In genomic region chr6:148746363-148747144, GRCh38 we compare ENCODE assay signal across 8 cellular contexts. TPM values are rescaled to one million over a fixed set of nuclear protein-coding genes. Genes with fewer than 3 reads are reported as not detected.
A peak's percentile ranks its signal among the peaks of the same experiment; 100 is the strongest.
DNase-seq lines count a peak whose midpoint lies in the region; ATAC-seq and TF ChIP-seq lines count a peak whose summit lies in the region.

Gene UST, plus strand, starts transcription at chr6:148747030. Its CDS starts 401 bp downstream, at chr6:148747431.

- intact Hi-C loops in CD14-positive monocyte (cut with micrococcal nuclease), result loop anchor here in 1 of 2 donors (1.0 to 10.0 kb wide), 3 partner anchors 9 to 201 kb away; no protein-coding TSS in a partner anchor

- H3K36me3 Mint-ChIP-seq in CD14-positive monocyte, result peaks cover 4 to 6% of the 10 kb centered on the region in 2 donors
- no peaks in the 10 kb centered on the region for H3K36me3 Mint-ChIP-seq in T-helper 1 cell treated with Interleukin-12 subunit alpha and Interleukin-12 subunit beta and Interleukin-4 antibody, amounts not matched to agents 30 μg/mL and 1 μg/mL, for 36 hours (ENCODE audit: low read depth)
- no peaks in the 10 kb centered on the region for H3K36me3 Mint-ChIP-seq in brain

- peak within 1 kb of the TSS; percentile 75 for H3K9ac ChIP-seq in Loucy (ENCODE audit: low read depth, low read length, poor library complexity, severe bottlenecking)

- H3K27ac Mint-ChIP-seq in CD14-positive monocyte (peak within 1 kb of the TSS in 5 of 7 donors; percentile 30 to 76 (median 60)), brain (peak within 1 kb of the TSS; percentile 82 to 97 (median 90))
- H3K27ac Mint-ChIP-seq in T-helper 1 cell treated with Interleukin-12 subunit alpha and Interleukin-12 subunit beta and Interleukin-4 antibody, amounts not matched to agents 30 μg/mL and 1 μg/mL, for 36 hours, result peak within 1 kb of the TSS; percentile 21

- peak; percentile 39 for TF ChIP-seq CTCF in CD14-positive monocyte (IDR thresholded peaks at IDR 0.05)
- TF ChIP-seq CTCF in Loucy (conservative IDR thresholded peaks at IDR 0.05; ENCODE audit: low read length), result peak; percentile 79
- TF ChIP-seq CTCF in brain (conservative IDR thresholded peaks at IDR 0.05), result peak; percentile 49 to 61
- peak; percentile 52 for TF ChIP-seq CTCF in retinal pigment epithelial cell (conservative IDR thresholded peaks at IDR 0.05; ENCODE audit: low read depth, low read length)

- H3K27me3 Mint-ChIP-seq in CD14-positive monocyte (ENCODE audit: low read depth in 3 of 3) (peaks cover 58 to 78% (median 65%) of the 10 kb centered on the region in 3 donors), brain (peaks cover 36% of the 10 kb centered on the region)
- H3K27me3 Mint-ChIP-seq in T-helper 1 cell treated with Interleukin-12 subunit alpha and Interleukin-12 subunit beta and Interleukin-4 antibody, amounts not matched to agents 30 μg/mL and 1 μg/mL, for 36 hours (ENCODE audit: low read depth), result peaks cover 80% of the 10 kb centered on the region

- H2AFZ ChIP-seq in Loucy (ENCODE audit: low read length), result peak within 1 kb of the TSS; percentile 86

- H3K4me1 Mint-ChIP-seq in CD14-positive monocyte (peaks cover 21% of the 10 kb centered on the region), brain (peaks cover 40% of the 10 kb centered on the region)
- H3K4me1 Mint-ChIP-seq in T-helper 1 cell treated with Interleukin-12 subunit alpha and Interleukin-12 subunit beta and Interleukin-4 antibody, amounts not matched to agents 30 μg/mL and 1 μg/mL, for 36 hours (ENCODE audit: low read depth), result peaks cover 12% of the 10 kb centered on the region

- ATAC-seq in GM19463 (IDR thresholded peaks at IDR 0.05; ENCODE audit: unreplicated experiment) (peak; percentile 46), HG03108 (IDR thresholded peaks at IDR 0.05; ENCODE audit: unreplicated experiment) (no peak)

- peak within 1 kb of the TSS; percentile 75 for H3K4me2 ChIP-seq in Loucy (ENCODE audit: low read depth, low read length, poor library complexity, severe bottlenecking)

- H3F3A ChIP-seq in Loucy (ENCODE audit: low read depth), result no peaks in the 10 kb centered on the region

- no peaks in the 10 kb centered on the region for H3K9me2 ChIP-seq in Loucy (replicated peaks; ENCODE audit: low read depth, low read length)

- peaks cover 19% of the 10 kb centered on the region for H3K4me1 ChIP-seq in Loucy (ENCODE audit: insufficient read depth, low read length, poor library complexity, severe bottlenecking)

- DNase-seq in CD14-positive monocyte (ENCODE audit: low spot score), result no peak
- DNase-seq in iPS DF 19.7 (ENCODE audit: low read depth, low spot score), result peak; percentile 89
- DNase-seq in retinal pigment epithelial cell (ENCODE audit: low read depth), result no peak

- no peaks in the 10 kb centered on the region for H3K9me3 ChIP-seq in Loucy (ENCODE audit: insufficient read depth, low read depth, low read length)

- H3K36me3 ChIP-seq in Loucy (ENCODE audit: insufficient read depth, low read length), result no peaks in the 10 kb centered on the region

- H3K4me3 ChIP-seq in Loucy (ENCODE audit: low read length, poor library complexity, severe bottlenecking) (peak within 1 kb of the TSS; percentile 74), retinal pigment epithelial cell (ENCODE audit: low read length) (peak within 1 kb of the TSS; percentile 72)

- peak within 1 kb of the TSS; percentile 92 to 96 for H3K4me3 Mint-ChIP-seq in CD14-positive monocyte
- H3K4me3 Mint-ChIP-seq in T-helper 1 cell treated with Interleukin-12 subunit alpha and Interleukin-12 subunit beta and Interleukin-4 antibody, amounts not matched to agents 30 μg/mL and 1 μg/mL, for 36 hours, result peak within 1 kb of the TSS; percentile 86
- H3K4me3 Mint-ChIP-seq in brain, result peak within 1 kb of the TSS; percentile 91 to 98 (median 95)

- peaks cover 17% of the 10 kb centered on the region for H4K20me1 ChIP-seq in Loucy (ENCODE audit: insufficient read depth, low read length, poor library complexity, severe bottlenecking)

- H3K27me3 ChIP-seq in Loucy (ENCODE audit: insufficient read depth, low read length, poor library complexity, severe bottlenecking), result no peaks in the 10 kb centered on the region

- peaks cover 35% of the 10 kb centered on the region; the same call in 1 of the 2 replicates for H3K79me2 ChIP-seq in Loucy (ENCODE audit: insufficient read depth, low read length)

- H3K9me3 Mint-ChIP-seq in CD14-positive monocyte, result peaks cover 0 to 7% (median 4%) of the 10 kb centered on the region in 7 donors
- H3K9me3 Mint-ChIP-seq in T-helper 1 cell treated with Interleukin-12 subunit alpha and Interleukin-12 subunit beta and Interleukin-4 antibody, amounts not matched to agents 30 μg/mL and 1 μg/mL, for 36 hours, result no peaks in the 10 kb centered on the region
- no peaks in the 10 kb centered on the region for H3K9me3 Mint-ChIP-seq in brain

RNA-seq across cellular contexts. Expression of gene UST, which starts in this region (rescaled TPM):
- polyA plus RNA-seq in CD14-positive monocyte, result under 1 TPM; 0.33 to 0.48 TPM
- polyA plus RNA-seq in brain (ENCODE audit: insufficient read depth, low read depth, low replicate concordance), result 30.5 TPM

Comparison
In these comparisons a context has a peak if more than half of its experiments do, and no peak if none do; other contexts are left out.
1. RNA of gene UST (polyA plus RNA-seq): 30.5 TPM in brain (single experiment); 0.33 to 0.48 TPM in CD14-positive monocyte; every median in the first group is over 10 times any median in the second.
2. H3K27ac Mint-ChIP-seq: peak in every context shown above with its lines; median percentile 90 in brain; 60 in CD14-positive monocyte; 21 in T-helper 1 cell treated with Interleukin-12 subunit alpha and Interleukin-12 subunit beta and Interleukin-4 antibody, amounts not matched to agents 30 μg/mL and 1 μg/mL, for 36 hours.
3. Peak in every context shown above with its lines, with median percentiles within 50 percentile points of each other: H3K4me3 Mint-ChIP-seq and CTCF ChIP-seq.